2 cellular contexts compared by ENCODE assay signal in the genomic region with DNA sequence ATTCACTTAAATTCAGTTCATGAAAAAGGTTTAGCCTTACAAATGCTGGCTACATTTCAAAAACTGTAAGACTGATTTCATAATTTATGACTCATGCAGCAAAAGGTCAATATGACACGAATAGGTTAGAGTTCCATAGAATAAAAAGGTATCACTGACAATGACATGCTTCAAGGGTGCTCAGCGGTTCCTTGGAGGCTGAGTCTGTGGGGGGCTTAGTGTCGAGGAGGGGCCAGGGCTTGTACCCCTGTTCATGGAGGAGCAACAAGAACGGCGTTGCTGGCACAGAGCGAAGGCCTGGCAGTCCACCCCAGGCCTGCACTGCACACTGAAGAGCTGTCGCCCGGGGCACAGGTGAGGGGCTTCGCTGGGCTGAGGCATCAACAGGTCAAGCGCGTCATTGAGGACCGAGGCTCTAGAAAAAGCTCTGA.
TF ChIP-seq lines count a peak whose summit lies in the region.

No MANE protein-coding gene starts in this region.

TF ChIP-seq in IMR-90, 13 proteins besides CTCF, POLR2A, EP300 and RAD21 (continued from another document):
- TF ChIP-seq, protein P1, sequence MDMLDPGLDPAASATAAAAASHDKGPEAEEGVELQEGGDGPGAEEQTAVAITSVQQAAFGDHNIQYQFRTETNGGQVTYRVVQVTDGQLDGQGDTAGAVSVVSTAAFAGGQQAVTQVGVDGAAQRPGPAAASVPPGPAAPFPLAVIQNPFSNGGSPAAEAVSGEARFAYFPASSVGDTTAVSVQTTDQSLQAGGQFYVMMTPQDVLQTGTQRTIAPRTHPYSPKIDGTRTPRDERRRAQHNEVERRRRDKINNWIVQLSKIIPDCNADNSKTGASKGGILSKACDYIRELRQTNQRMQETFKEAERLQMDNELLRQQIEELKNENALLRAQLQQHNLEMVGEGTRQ (IDR thresholded peaks at IDR 0.05; ENCODE audit: low read depth, low read length): no peak
- TF ChIP-seq MXI1 (IDR thresholded peaks at IDR 0.05; ENCODE audit: borderline replicate concordance, low read depth, low read length) (no peak), MAFK (IDR thresholded peaks at IDR 0.05; ENCODE audit: low read depth, low read length) (no peak), SMC3 (IDR thresholded peaks at IDR 0.05; ENCODE audit: low read depth, low read length) (no peak), BHLHE40 (IDR thresholded peaks at IDR 0.05; ENCODE audit: low read depth, low read length) (no peak), CHD1 (IDR thresholded peaks at IDR 0.05; ENCODE audit: low read depth, low read length) (no peak), NFE2L2 (IDR thresholded peaks at IDR 0.05; ENCODE audit: low read depth, low read length) (no peak), RCOR1 (IDR thresholded peaks at IDR 0.05; ENCODE audit: insufficient replicate concordance, low read length) (no peak), MAZ (IDR thresholded peaks at IDR 0.05; ENCODE audit: borderline replicate concordance, low read depth, low read length) (no peak)

TF ChIP-seq in K562, 482 proteins besides CTCF, POLR2A, EP300 and RAD21 (continued from another document):
- TF ChIP-seq, protein P2, sequence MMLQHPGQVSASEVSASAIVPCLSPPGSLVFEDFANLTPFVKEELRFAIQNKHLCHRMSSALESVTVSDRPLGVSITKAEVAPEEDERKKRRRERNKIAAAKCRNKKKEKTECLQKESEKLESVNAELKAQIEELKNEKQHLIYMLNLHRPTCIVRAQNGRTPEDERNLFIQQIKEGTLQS (IDR thresholded peaks at IDR 0.05): peak; percentile 49
- TF ChIP-seq, protein P2 (CRISPR knock-in tag; conservative IDR thresholded peaks at IDR 0.05): no peak
TF ChIP-seq in K562: peak in this region for 2.
